ENCODE assay signal across 21 cellular contexts in the genomic region with DNA sequence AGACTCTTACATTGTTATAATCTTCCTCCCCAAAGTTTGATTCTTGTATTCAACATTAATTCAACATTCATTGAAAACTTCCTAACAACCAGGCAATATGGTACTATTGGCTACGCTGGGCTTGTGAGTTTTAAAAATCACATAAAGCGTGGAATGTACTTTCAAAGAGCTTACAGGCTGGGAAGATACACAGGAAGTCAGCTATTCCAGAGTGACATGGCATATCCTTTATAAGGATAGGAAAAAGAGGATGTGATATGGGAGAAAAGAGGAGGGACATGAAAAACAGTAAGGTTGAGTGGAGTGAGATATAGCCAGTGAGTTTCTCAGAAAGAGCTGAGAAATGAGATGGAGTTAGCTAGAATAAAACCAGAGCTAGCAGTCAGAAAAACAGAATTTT.
A peak's percentile ranks its signal among the peaks of the same experiment; 100 is the strongest.
DNase-seq lines count a peak whose midpoint lies in the region; ATAC-seq and TF ChIP-seq lines count a peak whose summit lies in the region.
"Had no signal": no experiment of that assay in that cellular context is flagged by ENCODE, and none has a peak within 500 bp of the region (broad histone marks: within the 10 kb centered on the region; RNA-seq: fewer than 3 reads in every experiment).

No MANE protein-coding gene starts in this region.

- no peak overlapping the region for H2AFZ ChIP-seq in hepatocyte
- peak overlapping the region; percentile 14 for H2AFZ ChIP-seq in smooth muscle cell (ENCODE audit: low read depth)

- H3K4me1 ChIP-seq in RWPE2 (ENCODE audit: insufficient read depth, poor library complexity, severe bottlenecking) (peaks cover 24% of the 10 kb centered on the region), hepatocyte (ENCODE audit: insufficient read depth) (peaks cover 30% of the 10 kb centered on the region), smooth muscle cell (ENCODE audit: low read depth) (peaks cover 19% of the 10 kb centered on the region), aorta (ENCODE audit: control insufficient read depth in 1 of 2, insufficient read depth in 2 of 2, low read length in 2 of 2) (no peaks in the 10 kb centered on the region)

- TF ChIP-seq CTCF in RWPE2 (IDR thresholded peaks at IDR 0.05; ENCODE audit: poor library complexity, severe bottlenecking): no peak
- no peak for TF ChIP-seq CTCF in hepatocyte (IDR thresholded peaks at IDR 0.05; ENCODE audit: poor library complexity)
- TF ChIP-seq CTCF in smooth muscle cell (IDR thresholded peaks at IDR 0.05; ENCODE audit: borderline replicate concordance, insufficient read depth, poor library complexity, severe bottlenecking): no peak

- no peak overlapping the region for H3K4me2 ChIP-seq in hepatocyte
- H3K4me2 ChIP-seq in smooth muscle cell: no peak overlapping the region

- no peak overlapping the region for H3K9ac ChIP-seq in smooth muscle cell (ENCODE audit: low read depth)

- H3K27me3 ChIP-seq in RWPE2 (ENCODE audit: insufficient read depth, poor library complexity, severe bottlenecking) (no peaks in the 10 kb centered on the region), hepatocyte (no peaks in the 10 kb centered on the region), smooth muscle cell (ENCODE audit: low read depth) (no peaks in the 10 kb centered on the region), aorta (ENCODE audit: control insufficient read depth in 1 of 2, insufficient read depth in 2 of 2, low read length in 1 of 2) (no peaks in the 10 kb centered on the region)
- H3K27me3 ChIP-seq: adrenal gland had no signal

- WGBS in hepatocyte (ENCODE audit: low lambda C conversion rate, missing lambda C conversion rate): 93% methylated on average over 2 of the region's 2 CpGs
- WGBS in smooth muscle cell (ENCODE audit: low lambda C conversion rate): 73% methylated on average over 2 of the region's 2 CpGs
- WGBS in aorta, 2 donors: 92 to 96% methylated on average over 2 of the region's 2 CpGs

- intact Hi-C loops in aorta (cut with DNase I): no loop called here

- H3K4me3 ChIP-seq in RWPE2 (ENCODE audit: severe bottlenecking): no peak overlapping the region
- H3K4me3 ChIP-seq in hepatocyte: no peak overlapping the region
- H3K4me3 ChIP-seq in smooth muscle cell: no peak overlapping the region
- no peak overlapping the region for H3K4me3 ChIP-seq in aorta (ENCODE audit: low read length in 2 of 2)
- H3K4me3 ChIP-seq: adrenal gland had no signal

- H3F3A ChIP-seq in smooth muscle cell (ENCODE audit: low read depth): peaks cover 43% of the 10 kb centered on the region

- H3K79me2 ChIP-seq in hepatocyte: no peaks in the 10 kb centered on the region
- H3K79me2 ChIP-seq in smooth muscle cell (ENCODE audit: low read depth): no peaks in the 10 kb centered on the region

- H3K9me3 ChIP-seq in RWPE2 (ENCODE audit: severe bottlenecking) (no peaks in the 10 kb centered on the region), hepatocyte (ENCODE audit: low read depth) (peaks cover 3% of the 10 kb centered on the region), smooth muscle cell (replicated peaks; ENCODE audit: low read depth) (no peaks in the 10 kb centered on the region), aorta (ENCODE audit: control insufficient read depth, low read length) (peaks cover 2% of the 10 kb centered on the region)
- H3K9me3 ChIP-seq: adrenal gland had no signal

- H3K36me3 ChIP-seq in RWPE2 (ENCODE audit: low read depth) (no peaks in the 10 kb centered on the region), hepatocyte (replicated peaks; ENCODE audit: insufficient read depth, low read depth) (no peaks in the 10 kb centered on the region), smooth muscle cell (ENCODE audit: low read depth) (no peaks in the 10 kb centered on the region), aorta (ENCODE audit: control insufficient read depth in 1 of 2, insufficient read depth in 2 of 2, low read length in 1 of 2) (no peaks in the 10 kb centered on the region)
- H3K36me3 ChIP-seq: adrenal gland had no signal

- ATAC-seq in RWPE2 (ENCODE audit: low read depth): no peak
- ATAC-seq in aorta (ENCODE audit: low FRiP score): no peak
- ATAC-seq in GM19023 (IDR thresholded peaks at IDR 0.05; ENCODE audit: unreplicated experiment): no peak
- ATAC-seq: esophagus mucosa had no signal

- no peaks in the 10 kb centered on the region for H3K9me2 ChIP-seq in hepatocyte (replicated peaks; ENCODE audit: insufficient read depth)

- DNase-seq in EH (ENCODE audit: low read depth): peak; percentile 25
- no peak for DNase-seq in RWPE2 (ENCODE audit: low spot score)
- no peak for DNase-seq in hepatocyte (ENCODE audit: low spot score)
- DNase-seq in smooth muscle cell (lab: John Stamatoyannopoulos, UW; ENCODE audit: unreplicated experiment): no peak
- DNase-seq in superior temporal gyrus (ENCODE audit: extremely low spot score): no peak
- no peak for DNase-seq in aorta
- no peak for DNase-seq in activated CD8-positive, alpha-beta memory T cell treated with anti-CD3 and anti-CD28 coated beads for 24 hours
- DNase-seq: activated CD4-positive, alpha-beta T cell treated with anti-CD3 and anti-CD28 coated beads for 4 hours; activated T-cell treated with anti-CD3 and anti-CD28 coated beads, Interleukin-2, amount 50 U/mL, for 48 hours; adrenal gland; DMS79 treated with DMSO at 0.1 percent for 48 hours; H7; mammary epithelial cell; NCI-H2029; NCI-H524 treated with DMSO at 0.1 percent for 48 hours; nucleus accumbens; small intestine; stimulated activated naive CD4-positive, alpha-beta T cell treated with Interleukin-2 at 50 U/mL for 16 hours; T-helper 2 cell had no signal

- H3K27ac ChIP-seq in RWPE2 (ENCODE audit: poor library complexity, severe bottlenecking) (peak overlapping the region; percentile 90), hepatocyte (peak overlapping the region; percentile 94), smooth muscle cell (ENCODE audit: low read depth) (peak overlapping the region; percentile 93), aorta (ENCODE audit: low read depth in 1 of 2, low read length in 2 of 2) (no peak overlapping the region)

- H4K20me1 ChIP-seq in hepatocyte (ENCODE audit: insufficient read depth, poor library complexity, severe bottlenecking) (no peaks in the 10 kb centered on the region), smooth muscle cell (ENCODE audit: low read depth) (no peaks in the 10 kb centered on the region)

Comparison
In these comparisons a context has a peak if more than half of its experiments do, and no peak if none do; other contexts are left out.
1. H3K27ac ChIP-seq: peak in RWPE2 (single experiment), hepatocyte (single experiment) and smooth muscle cell (single experiment); none in aorta (0 of 2).